Comparison of ENCODE assay signal across 1 cellular context in genomic region chr4:2438822-2439718, GRCh38.
TF ChIP-seq lines count a peak whose summit lies in the region.

No MANE protein-coding gene starts in this region.

TF ChIP-seq in H1, 55 proteins besides CTCF, POLR2A, EP300 and RAD21:
- TF ChIP-seq USF2 (IDR thresholded peaks at IDR 0.05; ENCODE audit: low read length) (no peak), EGR1 (IDR thresholded peaks at IDR 0.05; ENCODE audit: borderline replicate concordance, low read depth, low read length) (no peak), BRCA1 (IDR thresholded peaks at IDR 0.05; ENCODE audit: low read depth, low read length) (no peak), CEBPB (IDR thresholded peaks at IDR 0.05; ENCODE audit: low read depth, low read length) (no peak), BACH1 (IDR thresholded peaks at IDR 0.05; ENCODE audit: low read length) (no peak), SIN3A (conservative IDR thresholded peaks at IDR 0.05 in 1 of 2, IDR thresholded peaks at IDR 0.05 in 1 of 2; ENCODE audit: low read depth in 1 of 2, low read length in 2 of 2) (no peak)
